In the genomic region with DNA sequence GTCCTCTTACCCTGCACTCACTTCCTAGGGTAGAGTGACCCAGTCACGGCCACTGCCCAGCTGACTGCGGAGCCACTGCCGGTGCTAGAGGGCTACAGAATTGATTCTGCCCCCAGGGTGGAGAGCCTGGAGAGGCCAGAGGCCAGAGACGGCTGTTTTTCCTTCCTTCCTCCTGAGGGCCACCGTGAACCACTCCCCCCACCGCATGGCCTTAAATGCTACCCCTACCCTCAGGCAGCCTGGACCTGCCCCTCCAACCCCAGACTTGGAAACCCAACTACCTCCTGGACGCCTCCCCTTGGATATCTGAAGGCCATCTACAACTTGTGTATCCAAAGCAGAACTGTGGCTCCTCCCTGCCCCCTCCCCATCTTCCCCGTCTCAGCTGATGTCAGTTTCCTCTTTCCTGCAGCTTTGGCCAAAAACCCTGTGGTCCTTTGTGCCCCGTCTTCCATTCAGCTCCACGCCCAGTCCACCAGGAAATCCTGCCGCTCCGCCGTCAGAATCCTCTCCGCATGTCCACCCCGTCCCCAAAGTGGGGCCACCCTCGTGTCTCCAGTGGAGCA, we compare ENCODE assay signal across 10 cellular contexts. TPM values are rescaled to one million over a fixed set of nuclear protein-coding genes. Genes with fewer than 3 reads are reported as not detected.
DNase-seq lines count a peak whose midpoint lies in the region; ATAC-seq and TF ChIP-seq lines count a peak whose summit lies in the region.
"Had no signal": no experiment of that assay in that cellular context is flagged by ENCODE, and none has a peak within 500 bp of the region (broad histone marks: within the 10 kb centered on the region; RNA-seq: fewer than 3 reads in every experiment).

No MANE protein-coding gene starts in this region.

- H3K36me3 ChIP-seq in mesendoderm (ENCODE audit: control insufficient read depth, insufficient read depth, low read length) = no peaks in the 10 kb centered on the region
- no peaks in the 10 kb centered on the region for H3K36me3 ChIP-seq in thoracic aorta
- H3K36me3 ChIP-seq in BE2C = no peaks in the 10 kb centered on the region

- no peak for ATAC-seq in activated CD8-positive, alpha-beta memory T cell treated with anti-CD3 and anti-CD28 coated beads, Interleukin-2, amount 10 ng/mL, durations not matched to agents 7 days and 5 days
- peak; percentile 14 for ATAC-seq in thoracic aorta (ENCODE audit: insufficient number of reproducible peaks, low FRiP score, low read depth)

- H3K23ac ChIP-seq in mesendoderm (ENCODE audit: low read length) = no peak overlapping the region

- H3K18ac ChIP-seq in mesendoderm (ENCODE audit: low read length) = peak overlapping the region; percentile 9

- no peak overlapping the region for H4K5ac ChIP-seq in mesendoderm (ENCODE audit: low read length)

- no peaks in the 10 kb centered on the region for H3K9me3 ChIP-seq in thoracic aorta
- no peaks in the 10 kb centered on the region for H3K9me3 ChIP-seq in BE2C

- TF ChIP-seq CTCF in thoracic aorta (IDR thresholded peaks at IDR 0.05) (no peak), BE2C (IDR thresholded peaks at IDR 0.05; ENCODE audit: low read depth, low read length) (no peak)

- no CpG with 5 or more reads among the region's 16 CpGs for WGBS in mesendoderm (ENCODE audit: extremely low coverage, insufficient coverage, low lambda C conversion rate)

- H3K27me3 Mint-ChIP-seq in activated CD8-positive, alpha-beta memory T cell treated with anti-CD3 and anti-CD28 coated beads, Interleukin-2, amount 10 ng/mL, durations not matched to agents 7 days and 5 days = no peaks in the 10 kb centered on the region
- no peaks in the 10 kb centered on the region for H3K27me3 Mint-ChIP-seq in dendritic cell treated with granulocyte-macrophage colony-stimulating factor and Interleukin-4, amounts not matched to agents 40 ng/mL and 50 ng/mL, for 4 days

- no peak overlapping the region for H3K27ac ChIP-seq in mesendoderm (ENCODE audit: low read depth, low read length)
- no peak overlapping the region for H3K27ac ChIP-seq in thoracic aorta

- H3K9ac ChIP-seq in mesendoderm (ENCODE audit: low read length) = no peak overlapping the region

- no peak overlapping the region for H2BK5ac ChIP-seq in mesendoderm (ENCODE audit: low read length)

- no peak overlapping the region for H2BK15ac ChIP-seq in mesendoderm (replicated peaks; ENCODE audit: low read depth)

- H3K4ac ChIP-seq in mesendoderm (ENCODE audit: low read depth, low read length) = no peak overlapping the region

- H3K4me3 ChIP-seq in mesendoderm (ENCODE audit: low read length) = no peak overlapping the region
- peak overlapping the region; percentile 6 for H3K4me3 ChIP-seq in thoracic aorta
- H3K4me3 ChIP-seq in BE2C (ENCODE audit: low read depth, low read length) = no peak overlapping the region

- H3K27me3 ChIP-seq in mesendoderm (ENCODE audit: insufficient read depth, low read length, poor library complexity) = no peaks in the 10 kb centered on the region
- H3K27me3 ChIP-seq in thoracic aorta (replicated peaks; ENCODE audit: insufficient read depth) = no peaks in the 10 kb centered on the region
- H3K27me3 ChIP-seq in BE2C = no peaks in the 10 kb centered on the region

- peak overlapping the region; percentile 22 for H3K27ac Mint-ChIP-seq in activated CD8-positive, alpha-beta memory T cell treated with anti-CD3 and anti-CD28 coated beads, Interleukin-2, amount 10 ng/mL, durations not matched to agents 7 days and 5 days
- peak overlapping the region; percentile 86 for H3K27ac Mint-ChIP-seq in dendritic cell treated with granulocyte-macrophage colony-stimulating factor and Interleukin-4, amounts not matched to agents 40 ng/mL and 50 ng/mL, for 4 days

- H3K4me3 Mint-ChIP-seq in activated CD8-positive, alpha-beta memory T cell treated with anti-CD3 and anti-CD28 coated beads, Interleukin-2, amount 10 ng/mL, durations not matched to agents 7 days and 5 days = no peak overlapping the region
- H3K4me3 Mint-ChIP-seq in dendritic cell treated with granulocyte-macrophage colony-stimulating factor and Interleukin-4, amounts not matched to agents 40 ng/mL and 50 ng/mL, for 4 days = peak overlapping the region; percentile 64

- H3K4me2 ChIP-seq in mesendoderm (ENCODE audit: low read length) = no peak overlapping the region

- H3K56ac ChIP-seq in mesendoderm (ENCODE audit: low read length) = peak overlapping the region; percentile 65

- no peak overlapping the region for H4K8ac ChIP-seq in mesendoderm (ENCODE audit: low read depth, low read length)

- H3K4me1 ChIP-seq in mesendoderm (ENCODE audit: control insufficient read depth, low read depth, low read length) (peaks cover 2% of the 10 kb centered on the region), thoracic aorta (ENCODE audit: control insufficient read depth in 1 of 2, low read depth in 2 of 2) (no peaks in the 10 kb centered on the region), BE2C (peaks cover 15% of the 10 kb centered on the region)

- CTCF ChIA-PET in activated CD8-positive, alpha-beta memory T cell treated with anti-CD3 and anti-CD28 coated beads, Interleukin-2, amount 10 ng/mL, durations not matched to agents 7 days and 5 days (lab: Charles Lee) = interaction anchor here (1.0 to 6.1 kb wide), 5 partner anchors 9 to 159 kb away, joined by 3 to 61 read pairs (median 3); a partner anchor contains a TSS

- peaks cover 51% of the 10 kb centered on the region for H3K36me3 Mint-ChIP-seq in activated CD8-positive, alpha-beta memory T cell treated with anti-CD3 and anti-CD28 coated beads, Interleukin-2, amount 10 ng/mL, durations not matched to agents 7 days and 5 days
- peaks cover 46% of the 10 kb centered on the region for H3K36me3 Mint-ChIP-seq in dendritic cell treated with granulocyte-macrophage colony-stimulating factor and Interleukin-4, amounts not matched to agents 40 ng/mL and 50 ng/mL, for 4 days (ENCODE audit: low read depth)

- H2AK5ac ChIP-seq in mesendoderm (ENCODE audit: low read length) = no peak overlapping the region

- no peak for DNase-seq in activated CD8-positive, alpha-beta memory T cell treated with anti-CD3 and anti-CD28 coated beads, Interleukin-2, amount 10 ng/mL, durations not matched to agents 7 days and 5 days
- no peak for DNase-seq in activated CD8-positive, alpha-beta memory T cell treated with anti-CD3 and anti-CD28 coated beads, Interleukin-2, amount 50 U/mL, for 48 hours
- peak; percentile 50 for DNase-seq in mesendoderm
- DNase-seq in thoracic aorta (ENCODE audit: low spot score) = no peak
- DNase-seq in cerebellum (ENCODE audit: low spot score) = no peak
- DNase-seq in BE2C = no peak
- DNase-seq in SHP77 (lab: John Stamatoyannopoulos, UW) = no peak
- DNase-seq: ACHN, IMR-90 had no signal

- intact Hi-C loops in dendritic cell treated with granulocyte-macrophage colony-stimulating factor and Interleukin-4, amounts not matched to agents 40 ng/mL and 50 ng/mL, for 4 days (cut with micrococcal nuclease) = loop anchor here (5.0 kb wide), 1 partner anchor 35 kb away; no protein-coding TSS in a partner anchor

- H3K79me1 ChIP-seq in mesendoderm (ENCODE audit: low read length) = no peaks in the 10 kb centered on the region

- H3K4me1 Mint-ChIP-seq in activated CD8-positive, alpha-beta memory T cell treated with anti-CD3 and anti-CD28 coated beads, Interleukin-2, amount 10 ng/mL, durations not matched to agents 7 days and 5 days = peaks cover 31% of the 10 kb centered on the region
- peaks cover 68% of the 10 kb centered on the region for H3K4me1 Mint-ChIP-seq in dendritic cell treated with granulocyte-macrophage colony-stimulating factor and Interleukin-4, amounts not matched to agents 40 ng/mL and 50 ng/mL, for 4 days (ENCODE audit: low read depth)

- H2BK120ac ChIP-seq in mesendoderm (ENCODE audit: low read depth, low read length) = no peak overlapping the region

- no peaks in the 10 kb centered on the region for H3K9me3 Mint-ChIP-seq in activated CD8-positive, alpha-beta memory T cell treated with anti-CD3 and anti-CD28 coated beads, Interleukin-2, amount 10 ng/mL, durations not matched to agents 7 days and 5 days (ENCODE audit: low read depth)
- H3K9me3 Mint-ChIP-seq in dendritic cell treated with granulocyte-macrophage colony-stimulating factor and Interleukin-4, amounts not matched to agents 40 ng/mL and 50 ng/mL, for 4 days = no peaks in the 10 kb centered on the region

- H3K79me2 ChIP-seq in mesendoderm (ENCODE audit: control insufficient read depth, insufficient read depth, low read length) = no peaks in the 10 kb centered on the region

RNA-seq across cellular contexts. Expression of a gene that starts 16.3 kb away (rescaled TPM):
- 10 to 100 TPM; 75.2 to 87.8 TPM for total RNA-seq in activated CD8-positive, alpha-beta memory T cell treated with anti-CD3 and anti-CD28 coated beads, Interleukin-2, amount 10 ng/mL, durations not matched to agents 7 days and 5 days
- 2.0 TPM for polyA plus RNA-seq in mesendoderm (2013, experiment 1 of 2)
- polyA plus RNA-seq in mesendoderm (2013, experiment 2 of 2) = 2.3 TPM
- 10 to 100 TPM in 1 of 2 donors, 1 to 10 TPM in 1; 5.3 to 13.1 TPM for total RNA-seq in thoracic aorta
- total RNA-seq in cerebellum = 8.5 TPM
- 12.5 TPM for polyA plus RNA-seq in BE2C (2012; ENCODE audit: insufficient read depth, insufficient read length, low read depth)

RNA-seq across cellular contexts. Expression of a gene that starts 23.6 kb away (rescaled TPM):
- 100 to 1,000 TPM; 120 to 128 TPM for total RNA-seq in activated CD8-positive, alpha-beta memory T cell treated with anti-CD3 and anti-CD28 coated beads, Interleukin-2, amount 10 ng/mL, durations not matched to agents 7 days and 5 days
- polyA plus RNA-seq in mesendoderm (2013, experiment 1 of 2) = 50.9 TPM
- 48.8 TPM for polyA plus RNA-seq in mesendoderm (2013, experiment 2 of 2)
- total RNA-seq in thoracic aorta (100 to 1,000 TPM; 104 to 111 TPM), cerebellum (38.9 TPM)
- polyA plus RNA-seq in BE2C (2012; ENCODE audit: insufficient read depth, insufficient read length, low read depth) = 167 TPM

RNA-seq across cellular contexts. Expression of a gene that starts 27.1 kb away (rescaled TPM):
- 10 to 100 TPM; 24.1 to 26.8 TPM for total RNA-seq in activated CD8-positive, alpha-beta memory T cell treated with anti-CD3 and anti-CD28 coated beads, Interleukin-2, amount 10 ng/mL, durations not matched to agents 7 days and 5 days
- 11.5 TPM for polyA plus RNA-seq in mesendoderm (2013, experiment 1 of 2)
- polyA plus RNA-seq in mesendoderm (2013, experiment 2 of 2) = 12.2 TPM
- 10 to 100 TPM; 14.5 to 16.9 TPM for total RNA-seq in thoracic aorta
- total RNA-seq in cerebellum = 8.3 TPM
- 33.8 TPM for polyA plus RNA-seq in BE2C (2012; ENCODE audit: insufficient read depth, insufficient read length, low read depth)

RNA-seq across cellular contexts. Expression of a gene that starts 40.5 kb away (rescaled TPM):
- total RNA-seq in activated CD8-positive, alpha-beta memory T cell treated with anti-CD3 and anti-CD28 coated beads, Interleukin-2, amount 10 ng/mL, durations not matched to agents 7 days and 5 days = 100 to 1,000 TPM; 109 to 117 TPM
- polyA plus RNA-seq in mesendoderm (2013, experiment 1 of 2) = 34.2 TPM
- 34.4 TPM for polyA plus RNA-seq in mesendoderm (2013, experiment 2 of 2)
- total RNA-seq in thoracic aorta (100 to 1,000 TPM; 119 to 136 TPM), cerebellum (20.3 TPM)
- 75.4 TPM for polyA plus RNA-seq in BE2C (2012; ENCODE audit: insufficient read depth, insufficient read length, low read depth)

RNA-seq across cellular contexts. Expression of a gene that starts 46.3 kb away (rescaled TPM):
- 1 to 10 TPM; 1.2 to 5.2 TPM for total RNA-seq in activated CD8-positive, alpha-beta memory T cell treated with anti-CD3 and anti-CD28 coated beads, Interleukin-2, amount 10 ng/mL, durations not matched to agents 7 days and 5 days
- 0.01 TPM for polyA plus RNA-seq in mesendoderm (2013, experiment 1 of 2)
- not detected for polyA plus RNA-seq in mesendoderm (2013, experiment 2 of 2)
- total RNA-seq in thoracic aorta = under 1 TPM; 0.14 to 0.27 TPM
- not detected for total RNA-seq in cerebellum
- polyA plus RNA-seq in BE2C (2012; ENCODE audit: insufficient read depth, insufficient read length, low read depth) = 0.28 TPM
- total RNA-seq: IMR-90 had no signal
